ENCODE assay signal across 8 cellular contexts in genomic region chr18:9476949-9477348, GRCh38. TPM values are rescaled to one million over a fixed set of nuclear protein-coding genes. Genes with fewer than 3 reads are reported as not detected.
A peak's percentile ranks its signal among the peaks of the same experiment; 100 is the strongest.
DNase-seq lines count a peak whose midpoint lies in the region; ATAC-seq and TF ChIP-seq lines count a peak whose summit lies in the region.
"Not testable (repeated sequence)": the region's sequence is repeated elsewhere in the genome, so short reads cannot be mapped to it uniquely, and the experiment has no call there.

No MANE protein-coding gene starts in this region.

- H3K9me3 ChIP-seq in H9 (ENCODE audit: control insufficient read depth, low read depth, low read length); PC-3 (ENCODE audit: low read length); breast epithelium; heart right ventricle: not testable (repeated sequence)

- H3K36me3 Mint-ChIP-seq in H9 (ENCODE audit: insufficient read depth in 1 of 3, low read depth in 3 of 3) (peaks cover 3 to 16% (median 8%) of the 10 kb centered on the region in 3 experiments), nephron (ENCODE audit: low read depth) (peaks cover 26% of the 10 kb centered on the region)
- peaks cover 37% of the 10 kb centered on the region for H3K36me3 Mint-ChIP-seq in activated CD8-positive, alpha-beta T cell treated with anti-CD3 and anti-CD28 coated beads, Interleukin-2, amount 10 ng/mL, durations not matched to agents 7 days and 5 days (ENCODE audit: low read depth)
- H3K36me3 Mint-ChIP-seq in stimulated activated naive CD8-positive, alpha-beta T cell treated with anti-CD3 and anti-CD28 coated beads, Interleukin-15, Interleukin-2, amounts not matched to agents 100 ng/mL and 50 ng/mL, for 24 hours (ENCODE audit: low read depth), result peaks cover 27% of the 10 kb centered on the region

- not testable (repeated sequence) for H3K27me3 Mint-ChIP-seq in H9 (ENCODE audit: low read depth); nephron (ENCODE audit: low read depth); stimulated activated naive CD8-positive, alpha-beta T cell treated with anti-CD3 and anti-CD28 coated beads, Interleukin-15, Interleukin-2, amounts not matched to agents 100 ng/mL and 50 ng/mL, for 24 hours
- H3K27me3 Mint-ChIP-seq in activated CD8-positive, alpha-beta T cell treated with anti-CD3 and anti-CD28 coated beads, Interleukin-2, amount 10 ng/mL, durations not matched to agents 7 days and 5 days (ENCODE audit: low read depth), result peaks cover 12% of the 10 kb centered on the region

- H3K79me1 ChIP-seq in H9 (ENCODE audit: insufficient read depth, low read depth, low read length, poor library complexity, severe bottlenecking), result not testable (repeated sequence)

- H3K4me2 ChIP-seq in H9 (ENCODE audit: insufficient read depth, insufficient read length, low read length), result not testable (repeated sequence)
- H3K4me2 ChIP-seq in PC-3 (ENCODE audit: low read length), result peak overlapping the region; percentile 88

- H3K27me3 ChIP-seq in H9 (ENCODE audit: insufficient read depth, low read length); PC-3 (ENCODE audit: low read length); breast epithelium; heart right ventricle: not testable (repeated sequence)

- BruUV-seq in PC-3 (replicated peaks; lab: Mats Ljungman, UMichigan), result TSS peak; percentile 29

- not testable (repeated sequence) for TF ChIP-seq CTCF in AG10803 (conservative IDR thresholded peaks at IDR 0.05; ENCODE audit: low read length); H9 (conservative IDR thresholded peaks at IDR 0.05); PC-3 (conservative IDR thresholded peaks at IDR 0.05; ENCODE audit: low read depth, low read length); breast epithelium (IDR thresholded peaks at IDR 0.05); heart right ventricle (IDR thresholded peaks at IDR 0.05); nephron (IDR thresholded peaks at IDR 0.05; ENCODE audit: unreplicated experiment in 3 of 3)

- not testable (repeated sequence) for H2AFZ ChIP-seq in H9 (ENCODE audit: low read length); PC-3 (ENCODE audit: low read length)

- H3K4me3 Mint-ChIP-seq in H9 (peak overlapping the region; percentile 47 to 80; a peak in 3 of 5 replicates), nephron (peak overlapping the region; percentile 86 to 95 (median 89))
- peak overlapping the region; percentile 91 for H3K4me3 Mint-ChIP-seq in activated CD8-positive, alpha-beta T cell treated with anti-CD3 and anti-CD28 coated beads, Interleukin-2, amount 10 ng/mL, durations not matched to agents 7 days and 5 days
- peak overlapping the region; percentile 92 for H3K4me3 Mint-ChIP-seq in stimulated activated naive CD8-positive, alpha-beta T cell treated with anti-CD3 and anti-CD28 coated beads, Interleukin-15, Interleukin-2, amounts not matched to agents 100 ng/mL and 50 ng/mL, for 24 hours

- not testable (repeated sequence) for H3K4ac ChIP-seq in H9 (ENCODE audit: low read depth, low read length)

- H4K91ac ChIP-seq in H9 (ENCODE audit: insufficient read length, low read depth, low read length), result not testable (repeated sequence)

- WGBS in H9 (ENCODE audit: extremely low coverage, insufficient read length, low lambda C conversion rate), result no CpG with 5 or more reads among the region's 12 CpGs
- 85 to 89% methylated on average over 12 of the region's 12 CpGs for WGBS in heart right ventricle, 2 donors

- not testable (repeated sequence) for H2BK15ac ChIP-seq in H9 (ENCODE audit: low read depth, low read length)

- not testable (repeated sequence) for H3K4me1 ChIP-seq in H9 (ENCODE audit: insufficient read depth, low read length); breast epithelium
- H3K4me1 ChIP-seq in PC-3 (ENCODE audit: insufficient read depth, low read length), result peaks cover 15% of the 10 kb centered on the region
- H3K4me1 ChIP-seq in heart right ventricle, result peaks cover 0 to 29% (median 22%) of the 10 kb centered on the region in 9 donors

- not testable (repeated sequence) for H3F3A ChIP-seq in PC-3 (ENCODE audit: low read length, unreplicated experiment)

- not testable (repeated sequence) for DNase-seq in AG10803 (ENCODE audit: low read depth); H9; PC-3; activated CD8-positive, alpha-beta T cell treated with anti-CD3 and anti-CD28 coated beads, Interleukin-2, amount 10 ng/mL, durations not matched to agents 7 days and 5 days; breast epithelium (ENCODE audit: low spot score in 2 of 2); heart right ventricle

- H4K20me1 ChIP-seq in H9 (ENCODE audit: control insufficient read depth, insufficient read depth, insufficient read length), result not testable (repeated sequence)
- peaks cover 14% of the 10 kb centered on the region; the same call in 1 of the 2 replicates for H4K20me1 ChIP-seq in PC-3 (ENCODE audit: low read length)

- H3K9me3 Mint-ChIP-seq in H9; activated CD8-positive, alpha-beta T cell treated with anti-CD3 and anti-CD28 coated beads, Interleukin-2, amount 10 ng/mL, durations not matched to agents 7 days and 5 days (ENCODE audit: insufficient read depth); nephron; stimulated activated naive CD8-positive, alpha-beta T cell treated with anti-CD3 and anti-CD28 coated beads, Interleukin-15, Interleukin-2, amounts not matched to agents 100 ng/mL and 50 ng/mL, for 24 hours: not testable (repeated sequence)

- POLR2A ChIA-PET in PC-3 (lab: Charles Lee; ENCODE audit: unreplicated experiment), result not testable (repeated sequence)
- POLR2A ChIA-PET in activated CD8-positive, alpha-beta T cell treated with anti-CD3 and anti-CD28 coated beads, Interleukin-2, amount 10 ng/mL, durations not matched to agents 7 days and 5 days (lab: Charles Lee), result interaction anchor here (0.6 kb wide), 1 partner anchor 395 kb away, joined by 4 read pairs; no protein-coding TSS in a partner anchor

- not testable (repeated sequence) for H4K5ac ChIP-seq in H9 (ENCODE audit: insufficient read length, low read depth, low read length)

- H2BK120ac ChIP-seq in H9 (ENCODE audit: low read depth, low read length, poor library complexity, severe bottlenecking), result not testable (repeated sequence)

- H3K79me2 ChIP-seq in H9 (ENCODE audit: insufficient read depth, low read length), result not testable (repeated sequence)
- H3K79me2 ChIP-seq in PC-3 (ENCODE audit: low read length), result peaks cover 72% of the 10 kb centered on the region

- H3K23me2 ChIP-seq in H9 (ENCODE audit: insufficient read length, low read depth, low read length, poor library complexity, severe bottlenecking), result peaks cover 15% of the 10 kb centered on the region

- H3K27ac Mint-ChIP-seq in H9; stimulated activated naive CD8-positive, alpha-beta T cell treated with anti-CD3 and anti-CD28 coated beads, Interleukin-15, Interleukin-2, amounts not matched to agents 100 ng/mL and 50 ng/mL, for 24 hours: not testable (repeated sequence)
- peak overlapping the region; percentile 86 for H3K27ac Mint-ChIP-seq in activated CD8-positive, alpha-beta T cell treated with anti-CD3 and anti-CD28 coated beads, Interleukin-2, amount 10 ng/mL, durations not matched to agents 7 days and 5 days
- H3K27ac Mint-ChIP-seq in nephron, result peak overlapping the region; percentile 72 to 92 (median 89)

- intact Hi-C loops in PC-3 (cut with micrococcal nuclease); breast epithelium (cut with DNase I; ENCODE audit: low total_unique reads): not testable (repeated sequence)
- intact Hi-C loops in heart right ventricle (cut with DNase I), result loop anchor here in 3 of 10 donors (5.0 to 10.0 kb wide), 3 partner anchors 58 to 375 kb away; partner anchors contain the start of gene NDUFV2 (in 1 of the 3)

- not testable (repeated sequence) for H2BK12ac ChIP-seq in H9 (ENCODE audit: insufficient read length, low read depth, low read length)

- not testable (repeated sequence) for H3K14ac ChIP-seq in H9 (ENCODE audit: insufficient read depth, low read length)

- not testable (repeated sequence) for ATAC-seq in PC-3; activated CD8-positive, alpha-beta T cell treated with anti-CD3 and anti-CD28 coated beads, Interleukin-2, amount 10 ng/mL, durations not matched to agents 7 days and 5 days; heart right ventricle

- not testable (repeated sequence) for H3T11ph ChIP-seq in H9 (ENCODE audit: low read length)

- not testable (repeated sequence) for H2BK20ac ChIP-seq in H9 (ENCODE audit: low read depth, low read length, poor library complexity, severe bottlenecking)

- H3K27ac ChIP-seq in H9 (ENCODE audit: insufficient read length, low read depth, low read length); PC-3 (ENCODE audit: low read length): not testable (repeated sequence)
- H3K27ac ChIP-seq in breast epithelium (peak overlapping the region in 1 of 2 donors; percentile 92), heart right ventricle (peak overlapping the region in 4 of 10 donors; percentile 23 to 95 (median 93))

- H3K4me3 ChIP-seq in AG10803 (ENCODE audit: low read length) (peak overlapping the region; percentile 82), PC-3 (ENCODE audit: low read length) (peak overlapping the region; percentile 93; the same call in 1 of the 2 replicates), breast epithelium (peak overlapping the region; percentile 94 to 97 (median 96)), heart right ventricle (peak overlapping the region in 6 of 10 donors; percentile 83 to 96 (median 88))

- H3K4me1 Mint-ChIP-seq in H9, result peaks cover 13% of the 10 kb centered on the region in 2 experiments
- H3K4me1 Mint-ChIP-seq in activated CD8-positive, alpha-beta T cell treated with anti-CD3 and anti-CD28 coated beads, Interleukin-2, amount 10 ng/mL, durations not matched to agents 7 days and 5 days (ENCODE audit: low read depth), result peaks cover 27% of the 10 kb centered on the region
- H3K4me1 Mint-ChIP-seq in nephron, result peaks cover 25% of the 10 kb centered on the region
- H3K4me1 Mint-ChIP-seq in stimulated activated naive CD8-positive, alpha-beta T cell treated with anti-CD3 and anti-CD28 coated beads, Interleukin-15, Interleukin-2, amounts not matched to agents 100 ng/mL and 50 ng/mL, for 24 hours (ENCODE audit: low read depth), result peaks cover 20% of the 10 kb centered on the region

- H3K56ac ChIP-seq in H9 (ENCODE audit: insufficient read length, low read depth, low read length), result not testable (repeated sequence)

- H3K9ac ChIP-seq in H9 (ENCODE audit: extremely low read depth, insufficient read length, low read length); PC-3 (ENCODE audit: low read length): not testable (repeated sequence)

- not testable (repeated sequence) for H3K23ac ChIP-seq in H9 (ENCODE audit: insufficient read length, low read depth, low read length)

- not testable (repeated sequence) for H2AK5ac ChIP-seq in H9 (ENCODE audit: insufficient read length, low read length)

- peaks cover 16% of the 10 kb centered on the region; the same call in 1 of the 2 replicates for H3K36me3 ChIP-seq in PC-3 (ENCODE audit: low read depth, low read length)
- not testable (repeated sequence) for H3K36me3 ChIP-seq in breast epithelium
- H3K36me3 ChIP-seq in heart right ventricle, result peaks cover 0 to 28% (median 0%) of the 10 kb centered on the region in 9 donors

- not testable (repeated sequence) for H4K8ac ChIP-seq in H9 (replicated peaks; ENCODE audit: insufficient read length, low read depth, low read length)

- H3K9me2 ChIP-seq in PC-3 (replicated peaks; ENCODE audit: low read length), result not testable (repeated sequence)

- TF ChIP-seq POLR2A in breast epithelium (IDR thresholded peaks at IDR 0.05), result not testable (repeated sequence)

- not testable (repeated sequence) for H2BK5ac ChIP-seq in H9 (ENCODE audit: insufficient read length, low read length)

- CTCF ChIA-PET in PC-3 (lab: Charles Lee), result not testable (repeated sequence)
- CTCF ChIA-PET in activated CD8-positive, alpha-beta T cell treated with anti-CD3 and anti-CD28 coated beads, Interleukin-2, amount 10 ng/mL, durations not matched to agents 7 days and 5 days (lab: Charles Lee), result interaction anchor here (0.8 to 1.0 kb wide), 3 partner anchors 40 to 143 kb away, joined by 3 read pairs; partner anchors contain the start of gene TWSG1

- not testable (repeated sequence) for H3K18ac ChIP-seq in H9 (ENCODE audit: insufficient read length, low read depth, low read length)

RNA-seq across cellular contexts. Expression of gene RALBP1, which starts 1.6 kb away (rescaled TPM):
- total RNA-seq in H9 (2021), result 49.6 and 51.0 TPM in 2 replicates
- total RNA-seq in PC-3 (2014; rRNA removed), result 89.8 and 94.3 TPM in 2 replicates
- total RNA-seq in activated CD8-positive, alpha-beta T cell treated with anti-CD3 and anti-CD28 coated beads, Interleukin-2, amount 10 ng/mL, durations not matched to agents 7 days and 5 days, result 10 to 100 TPM; 48.6 to 51.2 TPM
- 10 to 100 TPM; 67.2 to 91.2 (median 82.2) TPM for total RNA-seq in breast epithelium
- total RNA-seq in heart right ventricle, result 10 to 100 TPM; 39.3 to 53.8 (median 41.8) TPM
- polyA plus RNA-seq in heart right ventricle, result 10 to 100 TPM; 23.1 to 29.9 TPM
